ENCODE assay signal across 21 cellular contexts in genomic region chr10:30823651-30824050, GRCh38.
DNase-seq lines count a peak whose midpoint lies in the region; ATAC-seq and TF ChIP-seq lines count a peak whose summit lies in the region.
"Had no signal": no experiment of that assay in that cellular context is flagged by ENCODE, and none has a peak within 500 bp of the region (broad histone marks: within the 10 kb centered on the region; RNA-seq: fewer than 3 reads in every experiment).

No MANE protein-coding gene starts in this region.

- H3K4me1 ChIP-seq in IMR-90 (ENCODE audit: control insufficient read depth, insufficient read depth, low read length) (peaks cover 28% of the 10 kb centered on the region), sigmoid colon (peaks cover 0 to 39% (median 34%) of the 10 kb centered on the region in 4 donors)
- H3K4me1 ChIP-seq: A549, BE2C had no signal

- no peak overlapping the region for H3K9ac ChIP-seq in IMR-90 (ENCODE audit: low read depth, low read length)
- H3K9ac ChIP-seq: BLaER1 treated with 17β-estradiol and CSF1 and Interleukin-3, amounts not matched to agents 10 nM and 100 nM; GM23248 had no signal

- TF ChIP-seq POLR2A in IMR-90 (IDR thresholded peaks at IDR 0.05; ENCODE audit: low read depth, low read length) = no peak
- no peak for TF ChIP-seq POLR2A in sigmoid colon (IDR thresholded peaks at IDR 0.05)

- H3K79me1 ChIP-seq in IMR-90 (ENCODE audit: low read depth in 1 of 2, low read length in 2 of 2) = peaks cover 0 to 5% of the 10 kb centered on the region in 2 experiments; a peak in 2 of 4 replicates

- TF ChIP-seq CTCF in IMR-90 (conservative IDR thresholded peaks at IDR 0.05; ENCODE audit: low read depth, low read length) (no peak), sigmoid colon (IDR thresholded peaks at IDR 0.05) (no peak)

- no peak overlapping the region for H4K5ac ChIP-seq in IMR-90 (ENCODE audit: low read depth, low read length)

- no peaks in the 10 kb centered on the region for H4K20me1 ChIP-seq in IMR-90 (ENCODE audit: insufficient read depth, low read length)
- H4K20me1 ChIP-seq: BLaER1 treated with 17β-estradiol and CSF1 and Interleukin-3, amounts not matched to agents 10 nM and 100 nM had no signal

- no peak for TF ChIP-seq RAD21 in IMR-90 (IDR thresholded peaks at IDR 0.05; ENCODE audit: low read length)

- no peak overlapping the region for H2AK5ac ChIP-seq in IMR-90 (ENCODE audit: low read depth, low read length)

- H3K18ac ChIP-seq in IMR-90 (ENCODE audit: low read depth, low read length) = no peak overlapping the region

- peak overlapping the region; percentile 24; the same call in 1 of the 2 replicates for H3K4ac ChIP-seq in IMR-90 (ENCODE audit: low read depth, low read length)

- H3K9me1 ChIP-seq in IMR-90 (ENCODE audit: insufficient read depth, low read length) = peaks cover 13% of the 10 kb centered on the region

- BruUV-seq in IMR-90 (replicated peaks; lab: Mats Ljungman, UMichigan) = no TSS peak

- no peak overlapping the region; the same call in 2 of the 3 replicates for H2BK15ac ChIP-seq in IMR-90 (ENCODE audit: low read depth, low read length)

- H3K14ac ChIP-seq in IMR-90 (replicated peaks; ENCODE audit: low read depth, low read length) = no peak overlapping the region; the same call in 1 of the 2 replicates

- H3K56ac ChIP-seq in IMR-90 (ENCODE audit: extremely low read depth, insufficient read depth, low read length) = no peak overlapping the region

- TF ChIP-seq EP300 in sigmoid colon (IDR thresholded peaks at IDR 0.05) = no peak

- no peak overlapping the region for H4K8ac ChIP-seq in IMR-90 (ENCODE audit: low read depth in 2 of 2, low read length in 2 of 2)

- dilution Hi-C loops in IMR-90 (cut with HindIII; ENCODE audit: low sequenced_read_pairs, unreplicated experiment) = no loop called here

- H3K27ac ChIP-seq in IMR-90 (ENCODE audit: insufficient read depth, low read length) (no peak overlapping the region), sigmoid colon (no peak overlapping the region)
- H3K27ac ChIP-seq: A549; BLaER1 treated with 17β-estradiol and CSF1 and Interleukin-3, amounts not matched to agents 10 nM and 100 nM; GM23248 had no signal

- peak; percentile 21 for DNase-seq in NCI-H82 (lab: John Stamatoyannopoulos, UW)
- DNase-seq in NCI-H82 treated with DMSO at 0.1 percent for 48 hours (lab: John Stamatoyannopoulos, UW; ENCODE audit: unreplicated experiment) = no peak
- DNase-seq in IMR-90 = no peak
- DNase-seq in mesenteric fat pad (ENCODE audit: low spot score) = peak; percentile 57
- DNase-seq in sigmoid colon = peak; percentile 25
- no peak for DNase-seq in occipital lobe (lab: John Stamatoyannopoulos, UW)
- DNase-seq in T-helper 1 cell = no peak
- no peak for DNase-seq in NCI-H748 (lab: John Stamatoyannopoulos, UW; ENCODE audit: unreplicated experiment)
- DNase-seq: 8988T; ACHN; AML-193; BE2C; CD4-positive, alpha-beta T cell; CD8-positive, alpha-beta memory T cell; DMS153; DND-41; GM23248; H7; HCEC 1CT had no signal

- in situ Hi-C loops in IMR-90 (cut with MboI; ENCODE audit: low sequenced_read_pairs) = no loop called here

- POLR2A ChIA-PET in IMR-90 (lab: Charles Lee; ENCODE audit: unreplicated experiment) = interaction anchor here (0.5 kb wide), 1 partner anchor 328 kb away, joined by 3 read pairs; no protein-coding TSS in a partner anchor

- H3K9me3 ChIP-seq in IMR-90 (ENCODE audit: control insufficient read depth, insufficient read depth, low read length) (no peaks in the 10 kb centered on the region), sigmoid colon (no peaks in the 10 kb centered on the region)
- H3K9me3 ChIP-seq: A549; BE2C; BLaER1 treated with 17β-estradiol and CSF1 and Interleukin-3, amounts not matched to agents 10 nM and 100 nM had no signal

- H3K36me3 ChIP-seq in IMR-90 (ENCODE audit: control insufficient read depth, insufficient read depth, low read length) = no peaks in the 10 kb centered on the region
- no peaks in the 10 kb centered on the region for H3K36me3 ChIP-seq in sigmoid colon
- H3K36me3 ChIP-seq: BE2C; BLaER1 treated with 17β-estradiol and CSF1 and Interleukin-3, amounts not matched to agents 10 nM and 100 nM had no signal

- H3K27me3 ChIP-seq in IMR-90 (ENCODE audit: control insufficient read depth, insufficient read depth, low read length) = no peaks in the 10 kb centered on the region
- no peaks in the 10 kb centered on the region for H3K27me3 ChIP-seq in sigmoid colon
- H3K27me3 ChIP-seq: BE2C; BLaER1 treated with 17β-estradiol and CSF1 and Interleukin-3, amounts not matched to agents 10 nM and 100 nM had no signal

- H2BK20ac ChIP-seq in IMR-90 (ENCODE audit: low read depth, low read length) = no peak overlapping the region

- H4K91ac ChIP-seq in IMR-90 (ENCODE audit: insufficient read depth, low read depth, low read length) = no peak overlapping the region

- no peak overlapping the region for H2AK9ac ChIP-seq in IMR-90 (replicated peaks; ENCODE audit: low read depth, low read length, poor library complexity)

- peak overlapping the region; percentile 16; the same call in 1 of the 2 replicates for H2BK120ac ChIP-seq in IMR-90 (ENCODE audit: low read depth, low read length)

- no peak overlapping the region for H2AFZ ChIP-seq in IMR-90 (replicated peaks; ENCODE audit: low read length, poor library complexity)
- H2AFZ ChIP-seq: GM23248 had no signal

- no CpG with 5 or more reads among the region's 2 CpGs for WGBS in IMR-90 (ENCODE audit: extremely low coverage in 2 of 2, insufficient read length in 1 of 2), 2 experiments
- WGBS in sigmoid colon, 2 donors = 89 to 90% methylated on average over 2 of the region's 2 CpGs

- no peak for ATAC-seq in IMR-90 (ENCODE audit: low read depth)
- ATAC-seq: A549 had no signal

- CTCF ChIA-PET in IMR-90 (lab: Yijun Ruan, JAX) = interaction anchor here (1.2 kb wide), 1 partner anchor 71 kb away, joined by 3 read pairs; no protein-coding TSS in a partner anchor

- no peak overlapping the region for H2BK5ac ChIP-seq in IMR-90 (ENCODE audit: low read depth, low read length, poor library complexity, severe bottlenecking)

- H3K4me2 ChIP-seq in IMR-90 (ENCODE audit: low read depth, low read length) = no peak overlapping the region
- H3K4me2 ChIP-seq: A549; BLaER1 treated with 17β-estradiol and CSF1 and Interleukin-3, amounts not matched to agents 10 nM and 100 nM had no signal

- no peak overlapping the region for H3K23ac ChIP-seq in IMR-90 (ENCODE audit: low read depth, low read length)

- intact Hi-C loops in IMR-90 (cut with micrococcal nuclease) = no loop called here
- intact Hi-C loops in sigmoid colon (cut with DNase I) = loop anchor here (5.0 kb wide), 1 partner anchor 669 kb away; no protein-coding TSS in a partner anchor

- H3K4me3 ChIP-seq in IMR-90 (ENCODE audit: insufficient read depth, low read depth, low read length) = no peak overlapping the region
- H3K4me3 ChIP-seq in sigmoid colon = no peak overlapping the region
- H3K4me3 ChIP-seq: A549; BLaER1 treated with 17β-estradiol and CSF1 and Interleukin-3, amounts not matched to agents 10 nM and 100 nM; GM23248 had no signal

TF ChIP-seq in IMR-90, 13 proteins besides CTCF, POLR2A, EP300 and RAD21:
- TF ChIP-seq MAFK (IDR thresholded peaks at IDR 0.05; ENCODE audit: low read depth, low read length) = no peak
TF ChIP-seq in IMR-90: peak in this region for 0.

Comparison
In these comparisons a context has a peak if more than half of its experiments do, and no peak if none do; other contexts are left out.
1. DNase-seq: peak in NCI-H82 (single experiment), mesenteric fat pad (single experiment) and sigmoid colon (single experiment); none in NCI-H82 treated with DMSO at 0.1 percent for 48 hours (single experiment), IMR-90 (single experiment), occipital lobe (single experiment), T-helper 1 cell (0 of 5) and NCI-H748 (single experiment).